In the genomic region with DNA sequence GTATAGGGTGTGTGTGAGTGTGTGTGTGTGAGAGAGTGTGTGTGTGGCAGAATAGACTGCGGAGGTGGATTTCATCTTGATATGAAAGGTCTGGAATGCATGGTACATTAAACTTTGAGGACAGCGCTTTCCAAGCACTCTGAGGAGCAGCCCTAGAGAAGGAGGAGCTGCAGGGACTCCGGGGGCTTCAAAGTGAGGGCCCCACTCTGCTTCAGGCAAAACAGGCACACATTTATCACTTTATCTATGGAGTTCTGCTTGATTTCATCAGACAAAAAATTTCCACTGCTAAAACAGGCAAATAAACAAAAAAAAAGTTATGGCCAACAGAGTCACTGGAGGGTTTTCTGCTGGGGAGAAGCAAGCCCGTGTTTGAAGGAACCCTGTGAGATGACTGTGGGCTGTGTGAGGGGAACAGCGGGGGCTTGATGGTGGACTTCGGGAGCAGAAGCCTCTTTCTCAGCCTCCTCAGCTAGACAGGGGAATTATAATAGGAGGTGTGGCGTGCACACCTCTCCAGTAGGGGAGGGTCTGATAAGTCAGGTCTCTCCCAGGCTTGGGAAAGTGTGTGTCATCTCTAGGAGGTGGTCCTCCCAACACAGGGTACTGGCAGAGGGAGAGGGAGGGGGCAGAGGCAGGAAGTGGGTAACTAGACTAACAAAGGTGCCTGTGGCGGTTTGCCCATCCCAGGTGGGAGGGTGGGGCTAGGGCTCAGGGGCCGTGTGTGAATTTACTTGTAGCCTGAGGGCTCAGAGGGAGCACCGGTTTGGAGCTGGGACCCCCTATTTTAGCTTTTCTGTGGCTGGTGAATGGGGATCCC, we compare ENCODE assay signal across 2 cellular contexts.
TF ChIP-seq lines count a peak whose summit lies in the region.

No MANE protein-coding gene starts in this region.

TF ChIP-seq in IMR-90, 13 proteins besides CTCF, POLR2A, EP300 and RAD21:
- TF ChIP-seq MXI1 (IDR thresholded peaks at IDR 0.05; ENCODE audit: borderline replicate concordance, low read depth, low read length) (no peak), MAFK (IDR thresholded peaks at IDR 0.05; ENCODE audit: low read depth, low read length) (no peak)
- TF ChIP-seq, protein P1, sequence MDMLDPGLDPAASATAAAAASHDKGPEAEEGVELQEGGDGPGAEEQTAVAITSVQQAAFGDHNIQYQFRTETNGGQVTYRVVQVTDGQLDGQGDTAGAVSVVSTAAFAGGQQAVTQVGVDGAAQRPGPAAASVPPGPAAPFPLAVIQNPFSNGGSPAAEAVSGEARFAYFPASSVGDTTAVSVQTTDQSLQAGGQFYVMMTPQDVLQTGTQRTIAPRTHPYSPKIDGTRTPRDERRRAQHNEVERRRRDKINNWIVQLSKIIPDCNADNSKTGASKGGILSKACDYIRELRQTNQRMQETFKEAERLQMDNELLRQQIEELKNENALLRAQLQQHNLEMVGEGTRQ (IDR thresholded peaks at IDR 0.05; ENCODE audit: low read depth, low read length) = no peak
- TF ChIP-seq, protein P2, sequence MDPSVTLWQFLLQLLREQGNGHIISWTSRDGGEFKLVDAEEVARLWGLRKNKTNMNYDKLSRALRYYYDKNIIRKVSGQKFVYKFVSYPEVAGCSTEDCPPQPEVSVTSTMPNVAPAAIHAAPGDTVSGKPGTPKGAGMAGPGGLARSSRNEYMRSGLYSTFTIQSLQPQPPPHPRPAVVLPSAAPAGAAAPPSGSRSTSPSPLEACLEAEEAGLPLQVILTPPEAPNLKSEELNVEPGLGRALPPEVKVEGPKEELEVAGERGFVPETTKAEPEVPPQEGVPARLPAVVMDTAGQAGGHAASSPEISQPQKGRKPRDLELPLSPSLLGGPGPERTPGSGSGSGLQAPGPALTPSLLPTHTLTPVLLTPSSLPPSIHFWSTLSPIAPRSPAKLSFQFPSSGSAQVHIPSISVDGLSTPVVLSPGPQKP (IDR thresholded peaks at IDR 0.05; ENCODE audit: borderline replicate concordance, low read depth, low read length) = no peak

TF ChIP-seq in GM12878, 131 proteins besides CTCF, POLR2A, EP300 and RAD21:
- TF ChIP-seq TAF1 (IDR thresholded peaks at IDR 0.05; ENCODE audit: borderline replicate concordance, low read depth, low read length) (no peak), GABPA (IDR thresholded peaks at IDR 0.05; ENCODE audit: low read depth) (no peak), EGR1 (IDR thresholded peaks at IDR 0.05; ENCODE audit: borderline replicate concordance in 1 of 2, low read depth in 2 of 2, low read length in 2 of 2) (no peak), CHD4 (IDR thresholded peaks at IDR 0.05) (no peak)
TF ChIP-seq in GM12878: peak in this region for 0.
